Comparison of ENCODE assay signal across 14 cellular contexts in genomic region chr10:23693895-23694294, GRCh38.
DNase-seq lines count a peak whose midpoint lies in the region; ATAC-seq and TF ChIP-seq lines count a peak whose summit lies in the region.
"Had no signal": no experiment of that assay in that cellular context is flagged by ENCODE, and none has a peak within 500 bp of the region (broad histone marks: within the 10 kb centered on the region; RNA-seq: fewer than 3 reads in every experiment).

No MANE protein-coding gene starts in this region.

- H3K27me3 ChIP-seq in iPS-20b (ENCODE audit: insufficient read depth, low read length) (peaks cover 99% of the 10 kb centered on the region), spleen (replicated peaks in 1 of 7) (peaks cover 0 to 62% (median 35%) of the 10 kb centered on the region in 7 donors)

- 3 to 5% (median 3%) methylated on average over 7 to 17 of the region's 17 CpGs for WGBS in spleen, 5 donors

- no peaks in the 10 kb centered on the region; the same call in 1 of the 2 replicates for H3K4me1 ChIP-seq in iPS-20b (ENCODE audit: insufficient read depth, low read length)
- H3K4me1 ChIP-seq in spleen, result peaks cover 0 to 35% (median 18%) of the 10 kb centered on the region in 6 donors

- H3K36me3 ChIP-seq in iPS-20b (ENCODE audit: insufficient read depth, low read depth, low read length), result no peaks in the 10 kb centered on the region
- H3K36me3 ChIP-seq in spleen, result no peaks in the 10 kb centered on the region
- H3K36me3 ChIP-seq: cardiac muscle cell, upper lobe of right lung had no signal

- H3K4me3 Mint-ChIP-seq in activated CD4-positive, alpha-beta T cell treated with anti-CD3 and anti-CD28 coated beads, Interleukin-2, amount 10 ng/mL, durations not matched to agents 24 days and 14 days, result peak overlapping the region; percentile 58
- H3K4me3 Mint-ChIP-seq in activated naive CD8-positive, alpha-beta T cell, result peak overlapping the region; percentile 44

- H3K9me3 ChIP-seq in iPS-20b (ENCODE audit: insufficient read depth, low read depth, low read length) (no peaks in the 10 kb centered on the region), spleen (no peaks in the 10 kb centered on the region)
- H3K9me3 ChIP-seq: upper lobe of right lung had no signal

- no peaks in the 10 kb centered on the region for H3K9me3 Mint-ChIP-seq in activated CD4-positive, alpha-beta T cell treated with anti-CD3 and anti-CD28 coated beads, Interleukin-2, amount 10 ng/mL, durations not matched to agents 24 days and 14 days
- H3K9me3 Mint-ChIP-seq in activated naive CD8-positive, alpha-beta T cell (ENCODE audit: low read depth), result no peaks in the 10 kb centered on the region

- DNase-seq in activated CD4-positive, alpha-beta T cell treated with anti-CD3 and anti-CD28 coated beads, Interleukin-2, amount 10 ng/mL, durations not matched to agents 24 days and 14 days, result no peak
- DNase-seq in activated CD4-positive, alpha-beta T cell treated with anti-CD3 and anti-CD28 coated beads, Interleukin-2, amount 50 U/mL, for 1 hour, result no peak
- DNase-seq in spleen (no peak), NCI-H146 treated with DMSO at 0.1 percent for 48 hours (lab: John Stamatoyannopoulos, UW; ENCODE audit: unreplicated experiment) (no peak), cerebellum (ENCODE audit: low spot score) (no peak)
- DNase-seq: ACHN, DMS153, SW 1271, upper lobe of right lung had no signal

- ATAC-seq in GM18511 (IDR thresholded peaks at IDR 0.05; ENCODE audit: unreplicated experiment), result no peak

- no peak overlapping the region for H3K9ac ChIP-seq in iPS-20b (ENCODE audit: low read depth, low read length)

- no peak for TF ChIP-seq POLR2A in spleen (IDR thresholded peaks at IDR 0.05)

- H3K27me3 Mint-ChIP-seq in activated CD4-positive, alpha-beta T cell treated with anti-CD3 and anti-CD28 coated beads, Interleukin-2, amount 10 ng/mL, durations not matched to agents 24 days and 14 days, result peaks cover 51% of the 10 kb centered on the region
- peaks cover 23% of the 10 kb centered on the region for H3K27me3 Mint-ChIP-seq in activated naive CD8-positive, alpha-beta T cell

- no peaks in the 10 kb centered on the region for H3K36me3 Mint-ChIP-seq in activated CD4-positive, alpha-beta T cell treated with anti-CD3 and anti-CD28 coated beads, Interleukin-2, amount 10 ng/mL, durations not matched to agents 24 days and 14 days (ENCODE audit: low read depth)
- no peaks in the 10 kb centered on the region for H3K36me3 Mint-ChIP-seq in activated naive CD8-positive, alpha-beta T cell

- no peak for TF ChIP-seq CTCF in spleen (IDR thresholded peaks at IDR 0.05 in 8 of 11, conservative IDR thresholded peaks at IDR 0.05 in 3 of 11)

- H3K4me1 Mint-ChIP-seq in activated CD4-positive, alpha-beta T cell treated with anti-CD3 and anti-CD28 coated beads, Interleukin-2, amount 10 ng/mL, durations not matched to agents 24 days and 14 days, result no peaks in the 10 kb centered on the region
- peaks cover 12% of the 10 kb centered on the region for H3K4me1 Mint-ChIP-seq in activated naive CD8-positive, alpha-beta T cell (ENCODE audit: low read depth)

- no peak overlapping the region for H3K27ac ChIP-seq in iPS-20b (ENCODE audit: low read length)
- peak overlapping the region in 1 of 8 donors; percentile 60 for H3K27ac ChIP-seq in spleen
- H3K27ac ChIP-seq: cardiac muscle cell, skin epidermis, upper lobe of right lung had no signal

- intact Hi-C loops in activated CD4-positive, alpha-beta T cell treated with anti-CD3 and anti-CD28 coated beads, Interleukin-2, amount 10 ng/mL, durations not matched to agents 24 days and 14 days (cut with micrococcal nuclease), result loop anchor here (5.0 kb wide), 1 partner anchor 497 kb away; no protein-coding TSS in a partner anchor
- intact Hi-C loops in spleen (cut with DNase I; ENCODE audit: low total_unique reads), result no loop called here

- no peak overlapping the region for H3K27ac Mint-ChIP-seq in activated CD4-positive, alpha-beta T cell treated with anti-CD3 and anti-CD28 coated beads, Interleukin-2, amount 10 ng/mL, durations not matched to agents 24 days and 14 days
- H3K27ac Mint-ChIP-seq in activated naive CD8-positive, alpha-beta T cell, result no peak overlapping the region

- H3K4me3 ChIP-seq in iPS-20b (ENCODE audit: low read length) (peak overlapping the region; percentile 80), spleen (peak overlapping the region in 7 of 8 donors; percentile 11 to 70 (median 54))
- H3K4me3 ChIP-seq: upper lobe of right lung had no signal
